ENCODE assay signal across 33 cellular contexts in the genomic region with DNA sequence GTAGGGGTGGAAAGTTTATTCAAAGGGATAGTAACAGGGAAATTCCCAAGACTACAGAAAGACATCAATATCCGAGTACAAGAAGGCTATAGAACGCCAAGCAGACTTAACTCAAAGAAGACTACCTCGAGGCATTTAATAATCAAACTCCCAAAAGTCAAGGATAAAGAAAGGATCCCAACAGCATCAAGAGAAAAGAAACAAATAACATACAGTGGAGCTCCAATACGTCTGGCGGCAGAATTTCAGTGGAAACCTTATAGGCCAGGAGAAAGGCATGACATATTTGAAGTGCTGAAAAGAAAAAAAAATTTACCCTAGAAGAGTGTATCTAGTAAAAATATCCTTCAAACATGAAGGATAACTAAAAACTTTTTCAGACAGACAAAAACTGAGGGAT.
A peak's percentile ranks its signal among the peaks of the same experiment; 100 is the strongest.
DNase-seq lines count a peak whose midpoint lies in the region; ATAC-seq and TF ChIP-seq lines count a peak whose summit lies in the region.
"Had no signal": no experiment of that assay in that cellular context is flagged by ENCODE, and none has a peak within 500 bp of the region (broad histone marks: within the 10 kb centered on the region; RNA-seq: fewer than 3 reads in every experiment).

No MANE protein-coding gene starts in this region.

- POLR2A ChIA-PET in HEK293 (lab: Yijun Ruan, JAX): no interaction called here

- intact Hi-C loops in dendritic cell treated with granulocyte-macrophage colony-stimulating factor and Interleukin-4, amounts not matched to agents 40 ng/mL and 50 ng/mL, for 4 days (cut with micrococcal nuclease): no loop called here

- no peak overlapping the region for H3K27ac ChIP-seq in HEK293 (ENCODE audit: extremely low read depth, low read depth, low read length)
- H3K27ac ChIP-seq: 22Rv1; A549; BLaER1; BLaER1 treated with 17β-estradiol and CSF1 and Interleukin-3, amounts not matched to agents 10 nM and 100 nM; C4-2B had no signal

- no peaks in the 10 kb centered on the region for H3K9me3 ChIP-seq in HEK293 (ENCODE audit: control insufficient read depth, insufficient read depth, low read depth, low read length)
- H3K9me3 ChIP-seq: A549, BE2C, Caco-2 had no signal

- H3K4me1 ChIP-seq in HEK293 (ENCODE audit: control insufficient read depth, insufficient read depth, low read length): no peaks in the 10 kb centered on the region
- H3K4me1 ChIP-seq: A549, BE2C, BLaER1, Caco-2 had no signal

- no peak for DNase-seq in activated naive CD8-positive, alpha-beta T cell treated with anti-CD3 and anti-CD28 coated beads, Interleukin-2, amount 50 U/mL, for 24 hours
- DNase-seq in activated naive CD8-positive, alpha-beta T cell treated with anti-CD3 and anti-CD28 coated beads for 36 hours: no peak
- DNase-seq in NCI-H1436 treated with DMSO at 0.1 percent for 48 hours (lab: John Stamatoyannopoulos, UW) (no peak), NCI-H748 (lab: John Stamatoyannopoulos, UW; ENCODE audit: unreplicated experiment) (no peak)
- DNase-seq: 8988T; ACHN; AML-193; BE2C; C1 segment of cervical spinal cord; Caco-2; Calu3; CD4-positive, alpha-beta memory T cell; CD4-positive, alpha-beta T cell; CD4-positive, CD25-positive, alpha-beta regulatory T cell; CD8-positive, alpha-beta memory T cell; CD8-positive, alpha-beta T cell; COR-L47; DMS 273 treated with DMSO at 0.1 percent for 48 hours; DMS153; DMS53; DMS79; DMS79 treated with DMSO at 0.1 percent for 48 hours; DND-41; EL had no signal

- H3K27ac Mint-ChIP-seq in activated naive CD8-positive, alpha-beta T cell treated with anti-CD3 and anti-CD28 coated beads, Interleukin-2, amount 50 U/mL, for 24 hours: no peak overlapping the region
- no peak overlapping the region for H3K27ac Mint-ChIP-seq in activated naive CD8-positive, alpha-beta T cell treated with anti-CD3 and anti-CD28 coated beads for 36 hours
- peak overlapping the region; percentile 17 for H3K27ac Mint-ChIP-seq in dendritic cell treated with granulocyte-macrophage colony-stimulating factor and Interleukin-4, amounts not matched to agents 40 ng/mL and 50 ng/mL, for 4 days
- H3K27ac Mint-ChIP-seq: B cell; CD4-positive, alpha-beta memory T cell; CD4-positive, alpha-beta T cell; CD8-positive, alpha-beta memory T cell; CD8-positive, alpha-beta T cell had no signal

- no peak for TF ChIP-seq CTCF in HEK293 (tag by site-specific recombination; IDR thresholded peaks at IDR 0.05)

- H3K36me3 Mint-ChIP-seq in activated naive CD8-positive, alpha-beta T cell treated with anti-CD3 and anti-CD28 coated beads, Interleukin-2, amount 50 U/mL, for 24 hours (ENCODE audit: low read depth): peaks cover 14% of the 10 kb centered on the region
- peaks cover 60% of the 10 kb centered on the region for H3K36me3 Mint-ChIP-seq in activated naive CD8-positive, alpha-beta T cell treated with anti-CD3 and anti-CD28 coated beads for 36 hours
- H3K36me3 Mint-ChIP-seq in dendritic cell treated with granulocyte-macrophage colony-stimulating factor and Interleukin-4, amounts not matched to agents 40 ng/mL and 50 ng/mL, for 4 days (ENCODE audit: low read depth): peaks cover 98% of the 10 kb centered on the region
- H3K36me3 Mint-ChIP-seq: CD4-positive, CD25-positive, alpha-beta regulatory T cell had no signal

- no peak overlapping the region for H3K4me3 Mint-ChIP-seq in activated naive CD8-positive, alpha-beta T cell treated with anti-CD3 and anti-CD28 coated beads, Interleukin-2, amount 50 U/mL, for 24 hours
- no peak overlapping the region for H3K4me3 Mint-ChIP-seq in activated naive CD8-positive, alpha-beta T cell treated with anti-CD3 and anti-CD28 coated beads for 36 hours
- no peak overlapping the region for H3K4me3 Mint-ChIP-seq in dendritic cell treated with granulocyte-macrophage colony-stimulating factor and Interleukin-4, amounts not matched to agents 40 ng/mL and 50 ng/mL, for 4 days
- H3K4me3 Mint-ChIP-seq: B cell; CD14-positive monocyte; CD4-positive, alpha-beta memory T cell; CD4-positive, alpha-beta T cell; CD4-positive, CD25-positive, alpha-beta regulatory T cell; CD8-positive, alpha-beta memory T cell; CD8-positive, alpha-beta T cell had no signal

- no peaks in the 10 kb centered on the region for H3K36me3 ChIP-seq in HEK293 (ENCODE audit: control insufficient read depth in 2 of 2, insufficient read depth in 1 of 2, low read length in 2 of 2)

- CTCF ChIA-PET in HEK293 (lab: Yijun Ruan, JAX): interaction anchor here (2.3 kb wide), 1 partner anchor 10 kb away, joined by 6 read pairs; no protein-coding TSS in a partner anchor

- peak; percentile 24 for ATAC-seq in activated naive CD8-positive, alpha-beta T cell treated with anti-CD3 and anti-CD28 coated beads, Interleukin-2, amount 50 U/mL, for 24 hours
- ATAC-seq: A549; CD8-positive, alpha-beta T cell had no signal

- H3K4me1 Mint-ChIP-seq in activated naive CD8-positive, alpha-beta T cell treated with anti-CD3 and anti-CD28 coated beads, Interleukin-2, amount 50 U/mL, for 24 hours: peaks cover 4% of the 10 kb centered on the region
- H3K4me1 Mint-ChIP-seq in activated naive CD8-positive, alpha-beta T cell treated with anti-CD3 and anti-CD28 coated beads for 36 hours: no peaks in the 10 kb centered on the region
- H3K4me1 Mint-ChIP-seq in dendritic cell treated with granulocyte-macrophage colony-stimulating factor and Interleukin-4, amounts not matched to agents 40 ng/mL and 50 ng/mL, for 4 days (ENCODE audit: low read depth): peaks cover 26% of the 10 kb centered on the region
- H3K4me1 Mint-ChIP-seq: B cell; CD4-positive, alpha-beta memory T cell; CD4-positive, CD25-positive, alpha-beta regulatory T cell; CD8-positive, alpha-beta memory T cell had no signal

- no peak overlapping the region for H3K4me3 ChIP-seq in HEK293 (ENCODE audit: low read depth, low read length)
- H3K4me3 ChIP-seq: A549; BLaER1; BLaER1 treated with 17β-estradiol and CSF1 and Interleukin-3, amounts not matched to agents 10 nM and 100 nM had no signal

- H3K9me3 Mint-ChIP-seq in activated naive CD8-positive, alpha-beta T cell treated with anti-CD3 and anti-CD28 coated beads, Interleukin-2, amount 50 U/mL, for 24 hours: peaks cover 13% of the 10 kb centered on the region
- peaks cover 22% of the 10 kb centered on the region for H3K9me3 Mint-ChIP-seq in activated naive CD8-positive, alpha-beta T cell treated with anti-CD3 and anti-CD28 coated beads for 36 hours
- peaks cover 13% of the 10 kb centered on the region for H3K9me3 Mint-ChIP-seq in dendritic cell treated with granulocyte-macrophage colony-stimulating factor and Interleukin-4, amounts not matched to agents 40 ng/mL and 50 ng/mL, for 4 days

- H3K27me3 Mint-ChIP-seq in activated naive CD8-positive, alpha-beta T cell treated with anti-CD3 and anti-CD28 coated beads, Interleukin-2, amount 50 U/mL, for 24 hours: no peaks in the 10 kb centered on the region
- H3K27me3 Mint-ChIP-seq in activated naive CD8-positive, alpha-beta T cell treated with anti-CD3 and anti-CD28 coated beads for 36 hours: no peaks in the 10 kb centered on the region
- H3K27me3 Mint-ChIP-seq in dendritic cell treated with granulocyte-macrophage colony-stimulating factor and Interleukin-4, amounts not matched to agents 40 ng/mL and 50 ng/mL, for 4 days: no peaks in the 10 kb centered on the region
- H3K27me3 Mint-ChIP-seq: B cell; CD4-positive, alpha-beta memory T cell; CD4-positive, alpha-beta T cell; CD4-positive, CD25-positive, alpha-beta regulatory T cell had no signal

TF ChIP-seq in HEK293, 187 proteins besides CTCF, POLR2A, EP300 and RAD21:
- TF ChIP-seq ZNF791 (tag by site-specific recombination; IDR thresholded peaks at IDR 0.05) (peak; percentile 92), ZNF629 (tag by site-specific recombination; IDR thresholded peaks at IDR 0.05) (no peak)
